17 cellular contexts compared by ENCODE assay signal in the genomic region with DNA sequence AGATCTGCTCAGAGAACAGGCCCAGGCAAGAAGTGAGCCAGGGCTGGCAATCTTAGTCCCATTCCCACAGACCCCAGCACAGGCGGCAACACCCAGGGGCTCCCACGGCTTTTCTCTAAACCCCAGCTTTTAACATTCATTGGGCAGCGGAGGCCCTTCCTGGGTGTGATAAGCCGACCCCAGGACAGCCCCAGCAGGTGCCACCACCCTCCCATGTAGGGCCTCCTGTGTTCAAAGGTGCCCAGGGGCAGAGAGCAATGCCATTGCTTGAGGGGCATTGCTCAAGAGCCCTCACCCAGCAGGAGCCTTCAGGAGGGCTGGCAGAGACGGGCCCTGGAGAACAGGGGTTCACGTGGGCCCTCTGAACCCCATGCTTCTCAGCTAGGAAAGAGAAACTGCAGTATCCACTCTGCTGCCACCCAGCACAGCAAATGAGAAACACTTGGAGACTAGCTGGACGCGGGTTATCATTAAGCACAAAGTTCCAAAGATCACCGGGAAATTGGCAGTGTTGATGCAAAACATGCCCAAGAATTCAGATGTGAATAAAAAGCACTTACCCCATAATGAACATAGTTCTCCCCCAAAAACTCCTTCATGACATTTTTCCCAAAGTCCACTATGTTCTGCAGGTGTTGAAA. TPM values are rescaled to one million over a fixed set of nuclear protein-coding genes. Genes with fewer than 3 reads are reported as not detected.
DNase-seq lines count a peak whose midpoint lies in the region; ATAC-seq and TF ChIP-seq lines count a peak whose summit lies in the region.
"Had no signal": no experiment of that assay in that cellular context is flagged by ENCODE, and none has a peak within 500 bp of the region (broad histone marks: within the 10 kb centered on the region; RNA-seq: fewer than 3 reads in every experiment).

No MANE protein-coding gene starts in this region.

- no peaks in the 10 kb centered on the region for H3K9me2 ChIP-seq in GM23248 (ENCODE audit: insufficient read depth)

- intact Hi-C loops in sciatic nerve (cut with DNase I), result no loop called here

- peaks cover 19% of the 10 kb centered on the region; the same call in 1 of the 2 replicates for H3F3A ChIP-seq in GM23248 (ENCODE audit: insufficient read depth)

- H3K27ac ChIP-seq in BLaER1 (peak overlapping the region; percentile 81), GM23248 (no peak overlapping the region), foreskin keratinocyte (peak overlapping the region; percentile 86)

- DNase-seq in GM23248 (no peak), foreskin keratinocyte (no peak), sciatic nerve (ENCODE audit: low spot score) (peak; percentile 39), medulla oblongata (ENCODE audit: extremely low spot score) (no peak), GM10248 (ENCODE audit: extremely low spot score) (no peak)
- DNase-seq: ACHN; CD8-positive, alpha-beta T cell; DMS79 treated with DMSO at 0.1 percent for 48 hours; NCI-H1048; NCI-H2107; NCI-H226; SHP77 had no signal

- H3K4me3 ChIP-seq in BLaER1, result no peak overlapping the region
- no peak overlapping the region for H3K4me3 ChIP-seq in GM23248

- H3K36me3 ChIP-seq in BLaER1 (peaks cover 71% of the 10 kb centered on the region), GM23248 (ENCODE audit: low read depth) (no peaks in the 10 kb centered on the region; the same call in none of the 2 replicates)

- ATAC-seq in foreskin keratinocyte, result no peak
- ATAC-seq in sciatic nerve, result no peak
- no peak for ATAC-seq in HG03196 (IDR thresholded peaks at IDR 0.05; ENCODE audit: unreplicated experiment)
- ATAC-seq in HG02970 (IDR thresholded peaks at IDR 0.05; ENCODE audit: low FRiP score, unreplicated experiment), result no peak
- ATAC-seq: CD8-positive, alpha-beta T cell; HCT116; Panc1 had no signal

- TF ChIP-seq CTCF in foreskin keratinocyte (conservative IDR thresholded peaks at IDR 0.05) (no peak), GM10248 (IDR thresholded peaks at IDR 0.05; ENCODE audit: control extremely low read depth, extremely low read depth, low read depth, missing control alignments) (no peak)

- H2AFZ ChIP-seq in GM23248, result no peak overlapping the region

- H3K4me1 ChIP-seq in BLaER1 (peaks cover 71% of the 10 kb centered on the region), GM23248 (ENCODE audit: insufficient read depth) (peaks cover 31% of the 10 kb centered on the region), foreskin keratinocyte (peaks cover 13% of the 10 kb centered on the region)

- peak overlapping the region; percentile 78 for H3K4me2 ChIP-seq in BLaER1
- H3K4me2 ChIP-seq in GM23248 (ENCODE audit: unreplicated experiment), result no peak overlapping the region

- no peaks in the 10 kb centered on the region for H3K27me3 ChIP-seq in BLaER1
- H3K27me3 ChIP-seq in GM23248 (replicated peaks; ENCODE audit: insufficient read depth), result no peaks in the 10 kb centered on the region
- H3K27me3 ChIP-seq in foreskin keratinocyte, result no peaks in the 10 kb centered on the region

- no peaks in the 10 kb centered on the region for H3K9me3 ChIP-seq in BLaER1
- H3K9me3 ChIP-seq in GM23248 (ENCODE audit: low read depth), result no peaks in the 10 kb centered on the region

- H3K79me2 ChIP-seq in GM23248 (ENCODE audit: insufficient read depth), result peaks cover 92% of the 10 kb centered on the region

- in situ Hi-C loops in GM23248 (cut with MboI), result no loop called here

- CTCF ChIA-PET in GM10248 (lab: Yijun Ruan, JAX), result no interaction called here

- no peak overlapping the region for H3K9ac ChIP-seq in BLaER1
- H3K9ac ChIP-seq in GM23248, result peak overlapping the region; percentile 68; the same call in 1 of the 2 replicates

- POLR2A ChIA-PET in GM10248 (lab: Yijun Ruan, JAX), result no interaction called here

- WGBS in GM23248 (ENCODE audit: low coverage in 1 of 2, low lambda C conversion rate in 2 of 2, missing lambda C conversion rate in 2 of 2), 2 experiments, result 56 to 66% methylated on average over 9 of the region's 9 CpGs

- peaks cover 29% of the 10 kb centered on the region for H4K20me1 ChIP-seq in BLaER1
- no peaks in the 10 kb centered on the region for H4K20me1 ChIP-seq in GM23248 (ENCODE audit: insufficient read depth)

RNA-seq across cellular contexts. Expression of a gene that starts 13.9 kb away (rescaled TPM):
- 17.8 and 18.3 TPM in 2 replicates for total RNA-seq in GM23248 (2014; rRNA removed; shearing (Covaris generic))
- polyA plus RNA-seq in GM23248 (2016; fragmentation: Nextera tagmentation; extraction: Ambion mirVana) (10.4 and 10.7 TPM in 2 replicates), foreskin keratinocyte (10.4 and 12.9 TPM in 2 replicates)
- total RNA-seq in foreskin keratinocyte (16.7 and 17.1 TPM in 2 replicates), sciatic nerve (10.7 TPM)
